ENCODE assay signal across 19 cellular contexts in the genomic region with DNA sequence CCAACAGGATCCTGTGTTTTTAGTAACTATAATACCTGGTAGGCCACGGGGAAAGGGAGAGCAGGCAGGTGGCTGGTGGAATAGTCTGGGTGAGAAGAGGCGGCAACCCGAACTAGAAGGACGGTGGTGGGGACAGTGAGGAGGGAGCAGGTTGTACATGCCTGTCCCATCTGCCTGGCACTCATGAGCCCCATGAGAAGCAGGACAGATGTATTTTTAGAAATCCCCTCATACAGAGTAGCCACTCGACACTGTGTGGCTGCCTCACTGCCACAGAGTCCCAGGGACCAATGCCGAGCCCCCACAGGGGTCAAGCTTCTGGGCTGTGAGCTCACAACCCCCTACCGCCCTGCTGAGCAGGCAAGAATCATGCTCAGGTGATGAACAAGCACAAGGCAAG.
"Had no signal": no experiment of that assay in that cellular context is flagged by ENCODE, and none has a peak within 500 bp of the region (broad histone marks: within the 10 kb centered on the region; RNA-seq: fewer than 3 reads in every experiment).

No MANE protein-coding gene starts in this region.

- H2AFZ ChIP-seq: parathyroid adenoma had no signal

- H3K36me3 ChIP-seq: left lung, prostate gland, sigmoid colon, thyroid gland had no signal

- H3K9ac ChIP-seq: parathyroid adenoma had no signal

- ATAC-seq: foreskin keratinocyte, left lung had no signal

- H3K4me1 ChIP-seq: foreskin keratinocyte, parathyroid adenoma, prostate gland had no signal

- H3K4me3 ChIP-seq: left lung, lung, prostate gland, sigmoid colon, thyroid gland had no signal

- H3K27ac ChIP-seq: foreskin keratinocyte, left lung, parathyroid adenoma, prostate gland had no signal

- H3K27me3 ChIP-seq: sigmoid colon had no signal

- DNase-seq: erythroblast; foreskin keratinocyte; head of caudate nucleus; islet precursor cell; left lung; mesenchymal stem cell; midbrain; naive B cell; retina; sigmoid colon; small intestine; stimulated activated CD4-positive, alpha-beta T cell treated with anti-CD3 and anti-CD28 coated beads, Interleukin-2, amount 100 ng/mL, for 48 hours; stimulated activated naive CD4-positive, alpha-beta T cell treated with Interleukin-2 at 50 U/mL for 16 hours; thyroid gland had no signal

- FAIRE-seq: endothelial cell of umbilical vein, small intestine, urothelium cell line had no signal

- H3K9me3 ChIP-seq: left lung, prostate gland, sigmoid colon, thyroid gland had no signal
